ENCODE assay signal across 8 cellular contexts in the genomic region with DNA sequence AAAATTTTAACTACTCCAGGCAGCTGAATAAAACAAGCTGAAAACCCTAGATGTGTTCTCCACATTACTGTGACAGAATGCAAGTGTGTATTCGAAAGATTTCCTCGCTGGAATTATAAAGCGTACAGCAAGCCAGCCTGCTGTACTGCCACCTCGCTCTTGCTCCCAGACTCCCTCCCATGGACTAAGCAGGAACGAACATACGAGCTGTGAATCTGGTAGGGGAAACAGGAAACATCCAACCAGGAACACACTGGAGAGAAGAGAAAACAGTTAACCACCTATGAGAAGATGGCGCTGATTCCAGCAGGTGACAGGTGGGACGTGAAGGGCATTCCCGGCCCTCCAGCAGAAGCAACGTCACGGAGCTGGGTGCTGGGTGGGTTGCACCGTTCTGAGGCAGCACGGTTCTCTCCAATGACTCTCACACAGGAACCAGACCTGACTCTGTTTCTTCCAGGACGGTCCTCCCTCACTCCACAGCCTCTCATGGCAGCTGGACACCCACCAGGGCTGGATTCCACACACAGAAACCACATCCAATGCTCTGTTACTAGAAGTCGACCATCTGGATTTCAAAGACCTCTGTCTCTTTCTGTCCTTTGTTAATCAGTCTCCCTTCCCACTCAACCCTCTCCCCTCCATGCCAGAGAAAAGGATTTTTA.
A peak's percentile ranks its signal among the peaks of the same experiment; 100 is the strongest.
DNase-seq lines count a peak whose midpoint lies in the region; ATAC-seq and TF ChIP-seq lines count a peak whose summit lies in the region.

No MANE protein-coding gene starts in this region.

- H3K4me1 Mint-ChIP-seq in glutamatergic neuron (ENCODE audit: low read depth, unreplicated experiment) (peaks cover 58% of the 10 kb centered on the region), progenitor cell of endocrine pancreas (ENCODE audit: low read depth) (peaks cover 53% of the 10 kb centered on the region)

- ATAC-seq in RWPE2 (ENCODE audit: low read depth) (peak; percentile 54; the same call in 2 of the 3 replicates), HG03159 (IDR thresholded peaks at IDR 0.05; ENCODE audit: unreplicated experiment) (no peak), GM21423 (IDR thresholded peaks at IDR 0.05; ENCODE audit: unreplicated experiment) (no peak)

- H3K4me3 Mint-ChIP-seq in glutamatergic neuron (ENCODE audit: unreplicated experiment) (peak overlapping the region; percentile 73), progenitor cell of endocrine pancreas (ENCODE audit: low read depth) (no peak overlapping the region)

- no peaks in the 10 kb centered on the region for H3K36me3 ChIP-seq in RWPE2 (ENCODE audit: low read depth)

- no peak overlapping the region for H3K27ac ChIP-seq in RWPE2 (ENCODE audit: poor library complexity, severe bottlenecking)

- H3K4me3 ChIP-seq in RWPE2 (ENCODE audit: severe bottlenecking): no peak overlapping the region

- peaks cover 23% of the 10 kb centered on the region for H3K9me3 Mint-ChIP-seq in glutamatergic neuron (ENCODE audit: unreplicated experiment)
- H3K9me3 Mint-ChIP-seq in progenitor cell of endocrine pancreas (ENCODE audit: low read depth): no peaks in the 10 kb centered on the region

- no peaks in the 10 kb centered on the region for H3K27me3 ChIP-seq in RWPE2 (ENCODE audit: insufficient read depth, poor library complexity, severe bottlenecking)

- peaks cover 12% of the 10 kb centered on the region for H3K36me3 Mint-ChIP-seq in glutamatergic neuron (ENCODE audit: unreplicated experiment)
- H3K36me3 Mint-ChIP-seq in progenitor cell of endocrine pancreas (ENCODE audit: insufficient read depth): peaks cover 16% of the 10 kb centered on the region

- peak overlapping the region; percentile 97 for H3K27ac Mint-ChIP-seq in glutamatergic neuron (ENCODE audit: unreplicated experiment)
- peak overlapping the region; percentile 84 for H3K27ac Mint-ChIP-seq in progenitor cell of endocrine pancreas

- DNase-seq in DMS153 (lab: John Stamatoyannopoulos, UW): peak; percentile 93
- DNase-seq in RWPE2 (ENCODE audit: low spot score): no peak
- DNase-seq in glutamatergic neuron: peak; percentile 39
- DNase-seq in progenitor cell of endocrine pancreas (ENCODE audit: low spot score, unreplicated experiment): no peak
- no peak for DNase-seq in activated CD4-positive, alpha-beta T cell treated with anti-CD3 and anti-CD28 coated beads, Interleukin-2, amount 50 U/mL, for 1 hour
- no peak for DNase-seq in T-helper 9 cell

- peaks cover 19% of the 10 kb centered on the region for H3K27me3 Mint-ChIP-seq in glutamatergic neuron (ENCODE audit: unreplicated experiment)
- no peaks in the 10 kb centered on the region for H3K27me3 Mint-ChIP-seq in progenitor cell of endocrine pancreas

- H3K9me3 ChIP-seq in RWPE2 (ENCODE audit: severe bottlenecking): no peaks in the 10 kb centered on the region

- no peaks in the 10 kb centered on the region for H3K4me1 ChIP-seq in RWPE2 (ENCODE audit: insufficient read depth, poor library complexity, severe bottlenecking)

- TF ChIP-seq CTCF in RWPE2 (IDR thresholded peaks at IDR 0.05; ENCODE audit: poor library complexity, severe bottlenecking) (no peak), glutamatergic neuron (IDR thresholded peaks at IDR 0.05; ENCODE audit: partially characterized antibody, unreplicated experiment) (no peak), progenitor cell of endocrine pancreas (IDR thresholded peaks at IDR 0.05; ENCODE audit: unreplicated experiment) (peak; percentile 43)

Comparison
In these comparisons a context has a peak if more than half of its experiments do, and no peak if none do; other contexts are left out.
1. DNase-seq: peak in DMS153 (single experiment) and glutamatergic neuron (single experiment); none in RWPE2 (single experiment), progenitor cell of endocrine pancreas (single experiment), activated CD4-positive, alpha-beta T cell treated with anti-CD3 and anti-CD28 coated beads, Interleukin-2, amount 50 U/mL, for 1 hour (single experiment) and T-helper 9 cell (single experiment).